ENCODE assay signal across 34 cellular contexts in genomic region chr4:156456830-156457229, GRCh38.
"Had no signal": no experiment of that assay in that cellular context is flagged by ENCODE, and none has a peak within 500 bp of the region (broad histone marks: within the 10 kb centered on the region; RNA-seq: fewer than 3 reads in every experiment).

No MANE protein-coding gene starts in this region.

- H3K4me3 ChIP-seq: MG63 had no signal

- H3K9ac ChIP-seq: KMS-11 had no signal

- H3K27ac ChIP-seq: KMS-11 had no signal

- DNase-seq: Karpas-422, Kasumi-1, KG1, MG63, MV-4-11, NCI-H1048, NCI-H1092, NCI-H1092 treated with DMSO at 0.1 percent for 48 hours, NCI-H1105, NCI-H1105 treated with DMSO at 0.1 percent for 48 hours, NCI-H1417, NCI-H1417 treated with DMSO at 0.1 percent for 48 hours, NCI-H1436, NCI-H1436 treated with DMSO at 0.1 percent for 48 hours, NCI-H146, NCI-H1694, NCI-H1694 treated with DMSO at 0.1 percent for 48 hours, NCI-H187, NCI-H1930, NCI-H2029, NCI-H2029 treated with DMSO at 0.1 percent for 48 hours, NCI-H2081, NCI-H2081 treated with DMSO at 0.1 percent for 48 hours, NCI-H2107, NCI-H2171, NCI-H2171 treated with DMSO at 0.1 percent for 48 hours, NCI-H2227 treated with DMSO at 0.1 percent for 48 hours, NCI-H226, NCI-H345, NCI-H446, NCI-H446 treated with DMSO at 0.1 percent for 48 hours, NCI-H510A, NCI-H510A treated with DMSO at 0.1 percent for 48 hours had no signal

- H3K36me3 ChIP-seq: MG63 had no signal

- H3K4me2 ChIP-seq: KMS-11 had no signal

- H3K27me3 ChIP-seq: MG63 had no signal

- H3K9me3 ChIP-seq: MG63 had no signal
